13 cellular contexts compared by ENCODE assay signal in the genomic region with DNA sequence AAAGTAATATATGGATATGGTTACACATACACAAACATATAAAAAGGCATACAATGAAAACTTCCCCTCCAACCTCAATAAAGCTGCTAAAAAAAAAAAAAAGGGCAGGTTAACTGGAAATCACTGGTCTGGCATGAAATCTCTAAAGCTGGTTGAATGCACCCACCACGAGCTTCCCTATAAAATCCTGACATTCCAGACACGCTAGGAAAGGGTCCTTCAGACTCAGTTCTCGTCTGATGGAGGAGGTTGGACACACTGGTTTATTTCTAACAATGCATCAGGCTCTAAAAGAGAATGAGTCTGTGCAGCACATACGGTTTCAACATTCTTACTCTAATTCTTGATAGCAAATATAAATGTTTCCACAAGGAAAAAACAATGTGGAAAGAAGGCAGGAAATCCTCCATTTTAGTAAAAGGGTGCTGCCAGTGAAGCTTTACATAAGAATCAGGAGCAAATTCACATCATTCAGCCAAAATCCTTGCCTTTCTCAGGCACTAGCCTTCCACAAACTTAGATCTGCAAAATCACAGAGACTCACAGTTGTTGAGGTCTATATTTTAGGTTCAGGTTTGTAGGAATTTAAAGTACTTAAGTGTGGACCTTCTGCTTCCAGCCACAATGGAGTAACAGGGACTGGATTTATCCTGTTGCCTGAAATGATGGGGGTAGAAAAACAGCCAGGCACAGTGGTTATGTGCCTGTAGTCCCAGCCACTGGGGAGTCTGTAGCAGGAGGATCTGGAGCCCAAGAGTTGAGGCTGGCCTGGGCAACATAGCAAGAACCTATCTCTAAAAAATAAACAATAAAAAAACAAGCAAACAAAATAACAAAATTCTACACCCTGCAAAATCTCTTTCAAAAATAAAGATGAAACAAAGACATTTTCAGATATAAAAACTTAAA.
"Had no signal": no experiment of that assay in that cellular context is flagged by ENCODE, and none has a peak within 500 bp of the region (broad histone marks: within the 10 kb centered on the region; RNA-seq: fewer than 3 reads in every experiment).

No MANE protein-coding gene starts in this region.

- H3K27ac Mint-ChIP-seq: activated CD4-positive, alpha-beta memory T cell treated with anti-CD3 and anti-CD28 coated beads for 36 hours; activated naive CD4-positive, alpha-beta T cell treated with anti-CD3 and anti-CD28 coated beads, Interleukin-2, amount 50 U/mL, for 72 hours had no signal

- DNase-seq: activated CD4-positive, alpha-beta memory T cell treated with anti-CD3 and anti-CD28 coated beads for 36 hours; activated effector memory CD4-positive, alpha-beta T cell treated with anti-CD3 and anti-CD28 coated beads, Interleukin-2, amount 50 U/mL, for 16 hours; activated T-cell treated with anti-CD3 and anti-CD28 coated beads, Interleukin-2, amount 50 U/mL, for 4 hours; amniotic stem cell; dermis blood vessel endothelial cell; foreskin fibroblast; T-helper 2 cell had no signal

- H3K9me3 ChIP-seq: esophagus muscularis mucosa, right atrium auricular region, tibial nerve had no signal

- H3K4me3 Mint-ChIP-seq: activated CD4-positive, alpha-beta memory T cell treated with anti-CD3 and anti-CD28 coated beads for 36 hours; activated T-cell treated with anti-CD3 and anti-CD28 coated beads, Interleukin-2, amount 50 U/mL, for 4 hours had no signal

- H3K36me3 ChIP-seq: esophagus muscularis mucosa, right atrium auricular region, tibial nerve had no signal

- H3K27me3 ChIP-seq: esophagus muscularis mucosa, right atrium auricular region, tibial nerve had no signal

- FAIRE-seq: small intestine had no signal

- H3K9me3 Mint-ChIP-seq: activated CD4-positive, alpha-beta memory T cell treated with anti-CD3 and anti-CD28 coated beads for 36 hours; activated naive CD4-positive, alpha-beta T cell treated with anti-CD3 and anti-CD28 coated beads, Interleukin-2, amount 50 U/mL, for 72 hours; activated T-cell treated with anti-CD3 and anti-CD28 coated beads, Interleukin-2, amount 50 U/mL, for 4 hours had no signal

- H3K36me3 Mint-ChIP-seq: activated CD4-positive, alpha-beta memory T cell treated with anti-CD3 and anti-CD28 coated beads for 36 hours; activated naive CD4-positive, alpha-beta T cell treated with anti-CD3 and anti-CD28 coated beads, Interleukin-2, amount 50 U/mL, for 72 hours had no signal

- H3K27ac ChIP-seq: esophagus muscularis mucosa, tibial nerve had no signal

- H3K4me3 ChIP-seq: esophagus muscularis mucosa, right atrium auricular region, tibial nerve had no signal

- ATAC-seq: activated CD4-positive, CD25-positive, alpha-beta regulatory T cell treated with anti-CD3 and anti-CD28 coated beads, Interleukin-2, amount 50 U/mL, for 24 hours; activated naive CD4-positive, alpha-beta T cell treated with anti-CD3 and anti-CD28 coated beads, Interleukin-2, amount 50 U/mL, for 72 hours; activated T-cell treated with anti-CD3 and anti-CD28 coated beads, Interleukin-2, amount 50 U/mL, for 4 hours had no signal
